In genomic region chr4:150974750-150975149, GRCh38 we compare ENCODE assay signal across 13 cellular contexts. TPM values are rescaled to one million over a fixed set of nuclear protein-coding genes. Genes with fewer than 3 reads are reported as not detected.
A peak's percentile ranks its signal among the peaks of the same experiment; 100 is the strongest.
DNase-seq lines count a peak whose midpoint lies in the region; ATAC-seq and TF ChIP-seq lines count a peak whose summit lies in the region.
"Had no signal": no experiment of that assay in that cellular context is flagged by ENCODE, and none has a peak within 500 bp of the region (broad histone marks: within the 10 kb centered on the region; RNA-seq: fewer than 3 reads in every experiment).

No MANE protein-coding gene starts in this region.

- no peaks in the 10 kb centered on the region for H3K27me3 ChIP-seq in dorsolateral prefrontal cortex
- H3K27me3 ChIP-seq: thyroid gland had no signal

- no peak overlapping the region for H3K4me3 ChIP-seq in dorsolateral prefrontal cortex
- H3K4me3 ChIP-seq: thyroid gland had no signal

- no peak for TF ChIP-seq CTCF in dorsolateral prefrontal cortex (IDR thresholded peaks at IDR 0.05 in 54 of 56, conservative IDR thresholded peaks at IDR 0.05 in 2 of 56; ENCODE audit: low read depth in 1 of 56, partially characterized antibody in 56 of 56)

- H3K4me3 Mint-ChIP-seq in stimulated activated naive B cell treated with anti-CD40 and anti-IgM and Interleukin-4, amounts not matched to agents 10 μg/mL and 1 μg/mL and 100 μg/mL, for 72 hours: no peak overlapping the region
- H3K4me3 Mint-ChIP-seq in stimulated activated naive CD8-positive, alpha-beta T cell treated with anti-CD3 and anti-CD28 coated beads, Interleukin-15, amount 100 ng/mL, for 72 hours: no peak overlapping the region

- H3K27ac Mint-ChIP-seq in stimulated activated naive B cell treated with anti-CD40 and anti-IgM and Interleukin-4, amounts not matched to agents 10 μg/mL and 1 μg/mL and 100 μg/mL, for 72 hours: no peak overlapping the region
- H3K27ac Mint-ChIP-seq in stimulated activated naive CD8-positive, alpha-beta T cell treated with anti-CD3 and anti-CD28 coated beads, Interleukin-15, amount 100 ng/mL, for 72 hours: no peak overlapping the region

- peaks cover 18 to 27% of the 10 kb centered on the region in 2 donors for H3K36me3 Mint-ChIP-seq in stimulated activated naive B cell treated with anti-CD40 and anti-IgM and Interleukin-4, amounts not matched to agents 10 μg/mL and 1 μg/mL and 100 μg/mL, for 72 hours

- no peak overlapping the region for H3K27ac ChIP-seq in dorsolateral prefrontal cortex
- H3K27ac ChIP-seq: thyroid gland had no signal

- peaks cover 2 to 4% of the 10 kb centered on the region in 2 donors for H3K9me3 Mint-ChIP-seq in stimulated activated naive B cell treated with anti-CD40 and anti-IgM and Interleukin-4, amounts not matched to agents 10 μg/mL and 1 μg/mL and 100 μg/mL, for 72 hours
- H3K9me3 Mint-ChIP-seq in stimulated activated naive CD8-positive, alpha-beta T cell treated with anti-CD3 and anti-CD28 coated beads, Interleukin-15, amount 100 ng/mL, for 72 hours: peaks cover 7 to 13% of the 10 kb centered on the region in 2 donors

- intact Hi-C loops in head of caudate nucleus (cut with DNase I): no loop called here
- intact Hi-C loops in dorsolateral prefrontal cortex (cut with DNase I): no loop called here

- peaks cover 41 to 69% of the 10 kb centered on the region in 2 donors for H3K4me1 Mint-ChIP-seq in stimulated activated naive B cell treated with anti-CD40 and anti-IgM and Interleukin-4, amounts not matched to agents 10 μg/mL and 1 μg/mL and 100 μg/mL, for 72 hours
- H3K4me1 Mint-ChIP-seq in stimulated activated naive CD8-positive, alpha-beta T cell treated with anti-CD3 and anti-CD28 coated beads, Interleukin-15, amount 100 ng/mL, for 72 hours: peaks cover 81% of the 10 kb centered on the region

- ATAC-seq in GM19372 (IDR thresholded peaks at IDR 0.05; ENCODE audit: low read depth, unreplicated experiment) (peak; percentile 65), HG02678 (IDR thresholded peaks at IDR 0.05; ENCODE audit: unreplicated experiment) (peak; percentile 74), HG03558 (IDR thresholded peaks at IDR 0.05; ENCODE audit: extremely low read depth, unreplicated experiment) (peak; percentile 36)
- ATAC-seq in stimulated activated naive B cell treated with anti-CD40 and anti-IgM and Interleukin-4, amounts not matched to agents 10 μg/mL and 1 μg/mL and 100 μg/mL, for 72 hours (replicated peaks): peak; percentile 57 to 60
- ATAC-seq in stimulated activated naive CD8-positive, alpha-beta T cell treated with anti-CD3 and anti-CD28 coated beads, Interleukin-15, amount 100 ng/mL, for 72 hours: no peak

- no peaks in the 10 kb centered on the region for H3K27me3 Mint-ChIP-seq in stimulated activated naive B cell treated with anti-CD40 and anti-IgM and Interleukin-4, amounts not matched to agents 10 μg/mL and 1 μg/mL and 100 μg/mL, for 72 hours
- no peaks in the 10 kb centered on the region for H3K27me3 Mint-ChIP-seq in stimulated activated naive CD8-positive, alpha-beta T cell treated with anti-CD3 and anti-CD28 coated beads, Interleukin-15, amount 100 ng/mL, for 72 hours

- no peak for DNase-seq in stimulated activated naive B cell treated with anti-CD40 and anti-IgM and Interleukin-4, amounts not matched to agents 10 μg/mL and 1 μg/mL and 100 μg/mL, for 72 hours
- DNase-seq in head of caudate nucleus (no peak), dorsolateral prefrontal cortex (no peak)
- no peak for DNase-seq in stimulated activated naive CD8-positive, alpha-beta T cell treated with anti-CD3 and anti-CD28 coated beads, Interleukin-15, amount 100 ng/mL, for 72 hours
- DNase-seq: activated T-cell treated with anti-CD3 and anti-CD28 coated beads for 4 hours, aorta, NCI-H1092 treated with DMSO at 0.1 percent for 48 hours, NCI-H510A treated with DMSO at 0.1 percent for 48 hours, Right ventricle myocardium superior, thyroid gland had no signal

RNA-seq across cellular contexts. Expression of gene LRBA, which starts 40.3 kb away (rescaled TPM):
- 10 to 100 TPM; 23.5 to 43.2 (median 31.9) TPM for total RNA-seq in dorsolateral prefrontal cortex
